In genomic region chr5:2750758-2751464, GRCh38 we compare ENCODE assay signal across 9 cellular contexts. TPM values are rescaled to one million over a fixed set of nuclear protein-coding genes. Genes with fewer than 3 reads are reported as not detected.
A peak's percentile ranks its signal among the peaks of the same experiment; 100 is the strongest.
DNase-seq lines count a peak whose midpoint lies in the region; TF ChIP-seq lines count a peak whose summit lies in the region.
"Had no signal": no experiment of that assay in that cellular context is flagged by ENCODE, and none has a peak within 500 bp of the region (broad histone marks: within the 10 kb centered on the region; RNA-seq: fewer than 3 reads in every experiment).

No MANE protein-coding gene starts in this region.

- CTCF ChIA-PET in RWPE1 (lab: Yijun Ruan, JAX), result interaction anchor here (0.5 to 0.6 kb wide), 3 partner anchors 31 to 117 kb away, joined by 3 to 4 read pairs (median 3); no protein-coding TSS in a partner anchor
- CTCF ChIA-PET in activated naive CD4-positive, alpha-beta T cell treated with anti-CD3 and anti-CD28 coated beads, Interleukin-2, amount 10 ng/mL, durations not matched to agents 7 days and 5 days (lab: Charles Lee), result no interaction called here

- no peaks in the 10 kb centered on the region for H3K9me3 Mint-ChIP-seq in osteocyte (ENCODE audit: unreplicated experiment)
- peaks cover 7% of the 10 kb centered on the region for H3K9me3 Mint-ChIP-seq in activated naive CD4-positive, alpha-beta T cell treated with anti-CD3 and anti-CD28 coated beads, Interleukin-2, amount 10 ng/mL, durations not matched to agents 7 days and 5 days

- TF ChIP-seq CTCF in RWPE1 (conservative IDR thresholded peaks at IDR 0.05; ENCODE audit: low read depth) (no peak), fibroblast of villous mesenchyme (IDR thresholded peaks at IDR 0.05; ENCODE audit: insufficient read depth, low read depth, low read length) (no peak), osteocyte (IDR thresholded peaks at IDR 0.05) (no peak)

- in situ Hi-C loops in HAP-1 (cut with MboI; ENCODE audit: low sequenced_read_pairs), result no loop called here

- peak overlapping the region; percentile 94 for H3K27ac Mint-ChIP-seq in osteocyte (ENCODE audit: unreplicated experiment)
- no peak overlapping the region for H3K27ac Mint-ChIP-seq in activated naive CD4-positive, alpha-beta T cell treated with anti-CD3 and anti-CD28 coated beads, Interleukin-2, amount 10 ng/mL, durations not matched to agents 7 days and 5 days

- POLR2A ChIA-PET in RWPE1 (lab: Yijun Ruan, JAX; ENCODE audit: low non-redundant PET), result interaction anchor here (1.2 kb wide), 1 partner anchor 30 kb away, joined by 4 read pairs; no protein-coding TSS in a partner anchor

- no peaks in the 10 kb centered on the region for H3K27me3 ChIP-seq in HAP-1 (ENCODE audit: low read depth)

- H3K9me3 ChIP-seq in HAP-1, result peaks cover 8% of the 10 kb centered on the region; the same call in 1 of the 2 replicates

- H3K4me3 Mint-ChIP-seq in osteocyte (ENCODE audit: unreplicated experiment), result peak overlapping the region; percentile 81
- no peak overlapping the region for H3K4me3 Mint-ChIP-seq in activated naive CD4-positive, alpha-beta T cell treated with anti-CD3 and anti-CD28 coated beads, Interleukin-2, amount 10 ng/mL, durations not matched to agents 7 days and 5 days

- H3K4me1 Mint-ChIP-seq in osteocyte (ENCODE audit: unreplicated experiment), result peaks cover 50% of the 10 kb centered on the region
- H3K4me1 Mint-ChIP-seq in activated naive CD4-positive, alpha-beta T cell treated with anti-CD3 and anti-CD28 coated beads, Interleukin-2, amount 10 ng/mL, durations not matched to agents 7 days and 5 days, result no peaks in the 10 kb centered on the region

- DNase-seq in ELF-1 (ENCODE audit: low read depth, low spot score), result peak; percentile 14
- DNase-seq in RWPE1 (ENCODE audit: low spot score), result peak; percentile 23
- DNase-seq in fibroblast of villous mesenchyme (ENCODE audit: low read depth), result no peak
- DNase-seq in osteocyte (ENCODE audit: extremely low spot score, unreplicated experiment), result no peak
- DNase-seq in T-helper 2 cell, result no peak
- no peak for DNase-seq in activated naive CD4-positive, alpha-beta T cell treated with anti-CD3 and anti-CD28 coated beads, Interleukin-2, amount 10 ng/mL, durations not matched to agents 7 days and 5 days
- DNase-seq in anterior cingulate cortex (lab: John Stamatoyannopoulos, UW), result no peak
- DNase-seq in HAP-1 (ENCODE audit: low spot score in 2 of 2), result no peak
- DNase-seq: activated CD4-positive, CD25-positive, alpha-beta regulatory T cell had no signal

- peaks cover 5% of the 10 kb centered on the region; the same call in 1 of the 2 replicates for H3K4me1 ChIP-seq in HAP-1

- peak overlapping the region; percentile 89 for H3K27ac ChIP-seq in RWPE1

- no peaks in the 10 kb centered on the region for H3K36me3 ChIP-seq in HAP-1 (replicated peaks)

- peaks cover 11% of the 10 kb centered on the region for H3K36me3 Mint-ChIP-seq in osteocyte (ENCODE audit: unreplicated experiment)
- H3K36me3 Mint-ChIP-seq in activated naive CD4-positive, alpha-beta T cell treated with anti-CD3 and anti-CD28 coated beads, Interleukin-2, amount 10 ng/mL, durations not matched to agents 7 days and 5 days, result peaks cover 12% of the 10 kb centered on the region

- H3K4me3 ChIP-seq in fibroblast of villous mesenchyme (ENCODE audit: low read depth, low read length) (peak overlapping the region; percentile 15), HAP-1 (no peak overlapping the region)

- no peaks in the 10 kb centered on the region for H3K27me3 Mint-ChIP-seq in osteocyte (ENCODE audit: unreplicated experiment)
- peaks cover 79% of the 10 kb centered on the region for H3K27me3 Mint-ChIP-seq in activated naive CD4-positive, alpha-beta T cell treated with anti-CD3 and anti-CD28 coated beads, Interleukin-2, amount 10 ng/mL, durations not matched to agents 7 days and 5 days

RNA-seq across cellular contexts. Expression of gene IRX2, which starts 0.6 kb away (rescaled TPM):
- 0.32 and 3.0 TPM in 2 replicates for total RNA-seq in fibroblast of villous mesenchyme
- 17.1 and 17.5 TPM in 2 replicates for total RNA-seq in osteocyte

Comparison
In these comparisons a context has a peak if more than half of its experiments do, and no peak if none do; other contexts are left out.
1. DNase-seq: peak in ELF-1 (single experiment) and RWPE1 (single experiment); none in fibroblast of villous mesenchyme (single experiment), osteocyte (single experiment), T-helper 2 cell (0 of 5), activated naive CD4-positive, alpha-beta T cell treated with anti-CD3 and anti-CD28 coated beads, Interleukin-2, amount 10 ng/mL, durations not matched to agents 7 days and 5 days (single experiment), anterior cingulate cortex (0 of 58) and HAP-1 (0 of 2).